In genomic region chr17:67431210-67432015, GRCh38 we compare ENCODE assay signal across 8 cellular contexts. TPM values are rescaled to one million over a fixed set of nuclear protein-coding genes. Genes with fewer than 3 reads are reported as not detected.
DNase-seq lines count a peak whose midpoint lies in the region; ATAC-seq lines count a peak whose summit lies in the region.

No MANE protein-coding gene starts in this region.

- H3K27ac Mint-ChIP-seq in activated CD8-positive, alpha-beta T cell treated with anti-CD3 and anti-CD28 coated beads, Interleukin-2, amount 10 ng/mL, durations not matched to agents 7 days and 5 days = peak overlapping the region; percentile 39
- H3K27ac Mint-ChIP-seq in immature natural killer cell = peak overlapping the region; percentile 76 to 100 (median 88)

- no peaks in the 10 kb centered on the region for H3K9me3 Mint-ChIP-seq in activated CD8-positive, alpha-beta T cell treated with anti-CD3 and anti-CD28 coated beads, Interleukin-2, amount 10 ng/mL, durations not matched to agents 7 days and 5 days (ENCODE audit: insufficient read depth)
- no peaks in the 10 kb centered on the region for H3K9me3 Mint-ChIP-seq in immature natural killer cell

- CTCF ChIA-PET in activated CD8-positive, alpha-beta T cell treated with anti-CD3 and anti-CD28 coated beads, Interleukin-2, amount 10 ng/mL, durations not matched to agents 7 days and 5 days (lab: Charles Lee) = interaction anchor here (1.3 to 8.5 kb wide), 9 partner anchors 9 to 56 kb away, joined by 3 to 65 read pairs (median 12); partner anchors contain the start of gene PITPNC1

- POLR2A ChIA-PET in activated CD8-positive, alpha-beta T cell treated with anti-CD3 and anti-CD28 coated beads, Interleukin-2, amount 10 ng/mL, durations not matched to agents 7 days and 5 days (lab: Charles Lee) = interaction anchor here (0.7 to 2.3 kb wide), 6 partner anchors 10 to 44 kb away, joined by 3 to 23 read pairs (median 4); no protein-coding TSS in a partner anchor

- peaks cover 32% of the 10 kb centered on the region for H3K36me3 Mint-ChIP-seq in activated CD8-positive, alpha-beta T cell treated with anti-CD3 and anti-CD28 coated beads, Interleukin-2, amount 10 ng/mL, durations not matched to agents 7 days and 5 days (ENCODE audit: low read depth)
- peaks cover 0 to 7% (median 0%) of the 10 kb centered on the region in 3 donors for H3K36me3 Mint-ChIP-seq in immature natural killer cell

- H3K27me3 Mint-ChIP-seq in activated CD8-positive, alpha-beta T cell treated with anti-CD3 and anti-CD28 coated beads, Interleukin-2, amount 10 ng/mL, durations not matched to agents 7 days and 5 days (ENCODE audit: low read depth) = no peaks in the 10 kb centered on the region
- peaks cover 18 to 32% (median 24%) of the 10 kb centered on the region in 3 donors for H3K27me3 Mint-ChIP-seq in immature natural killer cell (ENCODE audit: low read depth in 3 of 3)

- H3K4me3 Mint-ChIP-seq in activated CD8-positive, alpha-beta T cell treated with anti-CD3 and anti-CD28 coated beads, Interleukin-2, amount 10 ng/mL, durations not matched to agents 7 days and 5 days = peak overlapping the region; percentile 20
- H3K4me3 Mint-ChIP-seq in immature natural killer cell = peak overlapping the region in 1 of 5 donors; percentile 20

- ATAC-seq in HG02938 (IDR thresholded peaks at IDR 0.05; ENCODE audit: unreplicated experiment) = peak; percentile 52
- ATAC-seq in activated CD8-positive, alpha-beta T cell treated with anti-CD3 and anti-CD28 coated beads, Interleukin-2, amount 10 ng/mL, durations not matched to agents 7 days and 5 days = peak; percentile 31
- ATAC-seq in GM21737 (IDR thresholded peaks at IDR 0.05; ENCODE audit: unreplicated experiment) = no peak

- DNase-seq in AG20443 (ENCODE audit: low spot score) (peak; percentile 74), immature natural killer cell (no peak), RPMI8226 (no peak), dedifferentiated amniotic fluid mesenchymal stem cell (ENCODE audit: extremely low spot score) (no peak), COLO668 (lab: John Stamatoyannopoulos, UW; ENCODE audit: unreplicated experiment) (no peak)
- DNase-seq in activated CD8-positive, alpha-beta T cell treated with anti-CD3 and anti-CD28 coated beads, Interleukin-2, amount 10 ng/mL, durations not matched to agents 7 days and 5 days = no peak

- H3K4me1 Mint-ChIP-seq in activated CD8-positive, alpha-beta T cell treated with anti-CD3 and anti-CD28 coated beads, Interleukin-2, amount 10 ng/mL, durations not matched to agents 7 days and 5 days (ENCODE audit: low read depth) = peaks cover 73% of the 10 kb centered on the region
- peaks cover 67 to 72% of the 10 kb centered on the region in 2 donors for H3K4me1 Mint-ChIP-seq in immature natural killer cell

RNA-seq across cellular contexts. Expression of gene PITPNC1, which starts 54.3 kb away (rescaled TPM):
- 10 to 100 TPM; 74.0 to 76.5 TPM for total RNA-seq in activated CD8-positive, alpha-beta T cell treated with anti-CD3 and anti-CD28 coated beads, Interleukin-2, amount 10 ng/mL, durations not matched to agents 7 days and 5 days
- polyA plus RNA-seq in immature natural killer cell = 100 to 1,000 TPM; 119 to 155 (median 150) TPM
